Comparison of ENCODE assay signal across 31 cellular contexts in the genomic region with DNA sequence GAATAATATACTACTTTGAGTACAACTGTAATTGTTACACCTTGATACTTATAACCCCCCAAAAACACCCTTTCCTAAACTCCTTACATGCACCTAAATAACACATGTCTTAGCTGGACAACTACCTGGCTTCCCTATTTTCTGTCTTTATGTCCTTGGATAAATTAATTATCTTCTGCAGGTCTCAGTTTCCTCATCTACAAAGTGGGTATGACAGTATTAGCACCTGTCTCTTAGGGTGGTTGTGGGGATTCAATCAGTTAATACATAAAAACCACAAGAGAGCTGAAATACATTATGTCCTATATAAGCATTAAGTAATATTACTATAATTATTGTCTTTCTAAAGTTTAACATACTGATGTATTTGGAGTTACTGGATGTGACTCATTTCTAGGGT. TPM values are rescaled to one million over a fixed set of nuclear protein-coding genes. Genes with fewer than 3 reads are reported as not detected.
"Had no signal": no experiment of that assay in that cellular context is flagged by ENCODE, and none has a peak within 500 bp of the region (broad histone marks: within the 10 kb centered on the region; RNA-seq: fewer than 3 reads in every experiment).

No MANE protein-coding gene starts in this region.

- ATAC-seq: activated CD4-positive, alpha-beta T cell treated with anti-CD3 and anti-CD28 coated beads for 36 hours; activated CD4-positive, CD25-positive, alpha-beta regulatory T cell treated with anti-CD3 and anti-CD28 coated beads, Interleukin-2, amount 50 U/mL, for 24 hours; activated CD8-positive, alpha-beta T cell treated with anti-CD3 and anti-CD28 coated beads, Interleukin-2, amount 10 ng/mL, durations not matched to agents 7 days and 5 days; activated naive CD4-positive, alpha-beta T cell treated with anti-CD3 and anti-CD28 coated beads, Interleukin-2, amount 50 U/mL, for 72 hours had no signal

- H3K36me3 Mint-ChIP-seq: activated naive CD4-positive, alpha-beta T cell treated with anti-CD3 and anti-CD28 coated beads, Interleukin-2, amount 50 U/mL, for 72 hours had no signal

- H3K4me1 ChIP-seq: adrenal gland, body of pancreas had no signal

- H3K27me3 ChIP-seq: adrenal gland, body of pancreas had no signal

- H3K27ac ChIP-seq: body of pancreas, PC-9, RWPE1 had no signal

- H3K36me3 ChIP-seq: adrenal gland had no signal

- H3K9me3 Mint-ChIP-seq: activated CD4-positive, alpha-beta T cell treated with anti-CD3 and anti-CD28 coated beads, Interleukin-2, amount 10 ng/mL, durations not matched to agents 7 days and 5 days; activated naive CD4-positive, alpha-beta T cell treated with anti-CD3 and anti-CD28 coated beads for 36 hours; activated naive CD4-positive, alpha-beta T cell treated with anti-CD3 and anti-CD28 coated beads, Interleukin-2, amount 50 U/mL, for 72 hours; activated T-cell treated with anti-CD3 and anti-CD28 coated beads, Interleukin-2, amount 50 U/mL, for 24 hours; activated T-helper 1 cell treated with anti-CD3 and anti-CD28 coated beads, Interleukin-12 subunit alpha, Interleukin-12 subunit beta, Interleukin-2, Interleukin-4 antibody, amounts not matched to agents 30 ng/mL and 10 ng/mL and 1 ng/mL, durations not matched to agents 14 hours and 24 hours and 36 hours; T-helper 1 cell treated with Interleukin-12 subunit alpha and Interleukin-12 subunit beta and Interleukin-4 antibody, amounts not matched to agents 30 μg/mL and 1 μg/mL, for 36 hours; T-helper 2 cell treated with Interferon-gamma antibody and Interleukin-4, amounts not matched to agents 5 μg/mL and 100 μg/mL, for 36 hours; WTC11 had no signal

- H3K4me3 ChIP-seq: adrenal gland, body of pancreas, PC-9 had no signal

- H3K4me2 ChIP-seq: PC-9 had no signal

- H3K9me3 ChIP-seq: adrenal gland, body of pancreas had no signal

- H3K27ac Mint-ChIP-seq: activated CD4-positive, alpha-beta T cell treated with anti-CD3 and anti-CD28 coated beads for 36 hours; activated CD4-positive, alpha-beta T cell treated with anti-CD3 and anti-CD28 coated beads, Interleukin-2, amount 10 ng/mL, durations not matched to agents 7 days and 5 days; activated CD8-positive, alpha-beta T cell treated with anti-CD3 and anti-CD28 coated beads, Interleukin-2, amount 10 ng/mL, durations not matched to agents 7 days and 5 days; activated naive CD4-positive, alpha-beta T cell treated with anti-CD3 and anti-CD28 coated beads for 36 hours; activated naive CD4-positive, alpha-beta T cell treated with anti-CD3 and anti-CD28 coated beads, Interleukin-2, amount 50 U/mL, for 72 hours; activated T-cell treated with anti-CD3 and anti-CD28 coated beads, Interleukin-2, amount 50 U/mL, for 24 hours; activated T-helper 1 cell treated with anti-CD3 and anti-CD28 coated beads, Interleukin-12 subunit alpha, Interleukin-12 subunit beta, Interleukin-2, Interleukin-4 antibody, amounts not matched to agents 30 ng/mL and 10 ng/mL and 1 ng/mL, durations not matched to agents 14 hours and 24 hours and 36 hours; T-helper 1 cell treated with Interleukin-12 subunit alpha and Interleukin-12 subunit beta and Interleukin-4 antibody, amounts not matched to agents 30 μg/mL and 1 μg/mL, for 36 hours; T-helper 2 cell treated with Interferon-gamma antibody and Interleukin-4, amounts not matched to agents 5 μg/mL and 100 μg/mL, for 36 hours; WTC11 had no signal

- H3K4me1 Mint-ChIP-seq: activated CD4-positive, alpha-beta T cell treated with anti-CD3 and anti-CD28 coated beads for 36 hours; activated CD4-positive, alpha-beta T cell treated with anti-CD3 and anti-CD28 coated beads, Interleukin-2, amount 10 ng/mL, durations not matched to agents 7 days and 5 days had no signal

- DNase-seq: activated CD4-positive, alpha-beta T cell treated with anti-CD3 and anti-CD28 coated beads for 36 hours; activated CD4-positive, alpha-beta T cell treated with anti-CD3 and anti-CD28 coated beads, Interleukin-2, amount 10 ng/mL, durations not matched to agents 7 days and 5 days; activated CD4-positive, alpha-beta T cell treated with anti-CD3 and anti-CD28 coated beads, Interleukin-2, amount 50 U/mL, for 48 hours; activated CD8-positive, alpha-beta T cell treated with anti-CD3 and anti-CD28 coated beads, Interleukin-2, amount 10 ng/mL, durations not matched to agents 7 days and 5 days; activated gamma-delta T cell treated with Interleukin-2 at 50 U/mL for 16 hours; activated naive CD4-positive, alpha-beta T cell treated with anti-CD3 and anti-CD28 coated beads for 36 hours; activated T-cell treated with anti-CD3 and anti-CD28 coated beads, Interleukin-2, amount 50 U/mL, for 24 hours; adrenal gland; cerebellar nuclear complex; KG1; NCI-H1092 treated with DMSO at 0.1 percent for 48 hours; NCI-H146; NCI-H187; NCI-H2029 treated with DMSO at 0.1 percent for 48 hours; NCI-H2107; NCI-H2171; NCI-H748 treated with DMSO at 0.1 percent for 48 hours; PC-9 had no signal

- FAIRE-seq: astrocyte, bronchial epithelial cell, RCC 7860, TTC549 had no signal

- H3K4me3 Mint-ChIP-seq: activated CD4-positive, alpha-beta T cell treated with anti-CD3 and anti-CD28 coated beads for 36 hours; activated CD4-positive, alpha-beta T cell treated with anti-CD3 and anti-CD28 coated beads, Interleukin-2, amount 10 ng/mL, durations not matched to agents 7 days and 5 days; activated CD8-positive, alpha-beta T cell treated with anti-CD3 and anti-CD28 coated beads, Interleukin-2, amount 10 ng/mL, durations not matched to agents 7 days and 5 days; activated naive CD4-positive, alpha-beta T cell treated with anti-CD3 and anti-CD28 coated beads for 36 hours; activated T-cell treated with anti-CD3 and anti-CD28 coated beads, Interleukin-2, amount 50 U/mL, for 24 hours; activated T-helper 1 cell treated with anti-CD3 and anti-CD28 coated beads, Interleukin-12 subunit alpha, Interleukin-12 subunit beta, Interleukin-2, Interleukin-4 antibody, amounts not matched to agents 30 ng/mL and 10 ng/mL and 1 ng/mL, durations not matched to agents 14 hours and 24 hours and 36 hours; T-helper 1 cell treated with Interleukin-12 subunit alpha and Interleukin-12 subunit beta and Interleukin-4 antibody, amounts not matched to agents 30 μg/mL and 1 μg/mL, for 36 hours; T-helper 2 cell treated with Interferon-gamma antibody and Interleukin-4, amounts not matched to agents 5 μg/mL and 100 μg/mL, for 36 hours; WTC11 had no signal

- H2AFZ ChIP-seq: PC-9 had no signal

RNA-seq across cellular contexts. Expression of a gene that starts 10.8 kb away (rescaled TPM):
- total RNA-seq: activated CD4-positive, alpha-beta T cell treated with anti-CD3 and anti-CD28 coated beads for 36 hours; activated CD4-positive, alpha-beta T cell treated with anti-CD3 and anti-CD28 coated beads, Interleukin-2, amount 10 ng/mL, durations not matched to agents 7 days and 5 days; activated CD8-positive, alpha-beta T cell treated with anti-CD3 and anti-CD28 coated beads, Interleukin-2, amount 10 ng/mL, durations not matched to agents 7 days and 5 days; activated naive CD4-positive, alpha-beta T cell treated with anti-CD3 and anti-CD28 coated beads for 36 hours; activated naive CD4-positive, alpha-beta T cell treated with anti-CD3 and anti-CD28 coated beads, Interleukin-2, amount 50 U/mL, for 72 hours; activated T-helper 1 cell treated with anti-CD3 and anti-CD28 coated beads, Interleukin-12 subunit alpha, Interleukin-12 subunit beta, Interleukin-2, Interleukin-4 antibody, amounts not matched to agents 30 ng/mL and 10 ng/mL and 1 ng/mL, durations not matched to agents 14 hours and 24 hours and 36 hours; OCI-LY7 had no signal

RNA-seq across cellular contexts. Expression of a gene that starts 22.6 kb away (rescaled TPM):
- total RNA-seq: activated CD4-positive, alpha-beta T cell treated with anti-CD3 and anti-CD28 coated beads, Interleukin-2, amount 10 ng/mL, durations not matched to agents 7 days and 5 days; activated T-helper 1 cell treated with anti-CD3 and anti-CD28 coated beads, Interleukin-12 subunit alpha, Interleukin-12 subunit beta, Interleukin-2, Interleukin-4 antibody, amounts not matched to agents 30 ng/mL and 10 ng/mL and 1 ng/mL, durations not matched to agents 14 hours and 24 hours and 36 hours; OCI-LY7 had no signal
